1 cellular context compared by ENCODE assay signal in the genomic region with DNA sequence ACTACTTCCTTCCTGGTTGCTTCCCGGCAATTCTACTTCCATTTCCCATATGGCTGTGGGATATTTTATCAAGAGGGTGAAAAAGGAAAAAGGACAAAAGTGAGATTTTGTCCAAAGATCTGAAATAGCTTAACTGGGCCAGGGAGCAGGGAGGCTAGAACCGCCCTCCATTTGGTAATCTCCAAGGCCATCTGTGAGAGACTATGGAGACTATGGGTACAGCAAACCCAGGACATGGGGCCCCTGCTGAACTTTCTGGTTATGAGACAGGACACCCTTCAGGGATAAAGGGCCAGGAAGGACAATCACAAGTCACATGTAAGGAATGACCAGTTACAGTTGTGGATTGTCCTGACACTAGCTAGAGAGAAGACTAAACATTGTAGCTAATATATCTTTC.
A peak's percentile ranks its signal among the peaks of the same experiment; 100 is the strongest.
TF ChIP-seq lines count a peak whose summit lies in the region.

No MANE protein-coding gene starts in this region.

TF ChIP-seq in K562, 482 proteins besides CTCF, POLR2A, EP300 and RAD21:
- TF ChIP-seq HNRNPK (IDR thresholded peaks at IDR 0.05; ENCODE audit: low read depth, low read length, poor library complexity, severe bottlenecking) (no peak), NFE2 (IDR thresholded peaks at IDR 0.05; ENCODE audit: low read depth) (no peak), BDP1 (IDR thresholded peaks at IDR 0.05; ENCODE audit: insufficient read depth, insufficient read length) (no peak), SREBF2 (CRISPR knock-in tag; IDR thresholded peaks at IDR 0.05) (no peak), ETV6 (IDR thresholded peaks at IDR 0.05; ENCODE audit: borderline replicate concordance in 1 of 2, low read depth in 2 of 2, low read length in 1 of 2) (0 out of 4 replicates have a peak, but pooled peaks of 1 of the 2 experiments have one; percentile 53), ETV6 (CRISPR knock-in tag; IDR thresholded peaks at IDR 0.05; ENCODE audit: borderline replicate concordance) (no peak)
